Comparison of ENCODE assay signal across 21 cellular contexts in genomic region chr2:18444806-18445205, GRCh38.
"Had no signal": no experiment of that assay in that cellular context is flagged by ENCODE, and none has a peak within 500 bp of the region (broad histone marks: within the 10 kb centered on the region; RNA-seq: fewer than 3 reads in every experiment).

No MANE protein-coding gene starts in this region.

- FAIRE-seq: frontal cortex had no signal

- DNase-seq: activated CD4-positive, alpha-beta memory T cell treated with anti-CD3 and anti-CD28 coated beads, Interleukin-2, amount 10 ng/mL, durations not matched to agents 7 days and 5 days; activated CD4-positive, alpha-beta T cell treated with anti-CD3 and anti-CD28 coated beads for 1 hour; activated CD4-positive, alpha-beta T cell treated with anti-CD3 and anti-CD28 coated beads, Interleukin-2, amount 10 ng/mL, durations not matched to agents 7 days and 5 days; activated CD8-positive, alpha-beta memory T cell treated with anti-CD3 and anti-CD28 coated beads, Interleukin-2, amount 50 U/mL, for 48 hours; activated T-cell treated with anti-CD3 and anti-CD28 coated beads, Interleukin-2, amount 50 U/mL, for 24 hours; brain microvascular endothelial cell; cortex of kidney; effector memory CD8-positive, alpha-beta T cell; erythroblast; islet precursor cell; mucosa of descending colon; spleen; stimulated activated naive CD4-positive, alpha-beta T cell; SW 1271; upper lobe of right lung had no signal

- H3K27ac ChIP-seq: brain microvascular endothelial cell, hepatocyte, spleen, upper lobe of right lung had no signal

- H3K4me1 ChIP-seq: spleen, upper lobe of right lung had no signal

- H3K36me3 ChIP-seq: brain microvascular endothelial cell, spleen, upper lobe of right lung had no signal

- H3K9me3 ChIP-seq: mucosa of descending colon, spleen, upper lobe of right lung had no signal

- H3K27me3 ChIP-seq: brain microvascular endothelial cell, hepatocyte, upper lobe of right lung had no signal

- H3K4me3 ChIP-seq: hepatocyte, mucosa of descending colon, spleen, upper lobe of right lung had no signal

- H3K4me2 ChIP-seq: hepatocyte had no signal

- ATAC-seq: activated naive CD4-positive, alpha-beta T cell treated with anti-CD3 and anti-CD28 coated beads, Interleukin-2, amount 50 U/mL, for 72 hours; activated T-helper 17 cell treated with anti-CD3 and anti-CD28 coated beads, Interleukin-2, amount 50 U/mL, for 72 hours; effector memory CD8-positive, alpha-beta T cell; natural killer cell treated with Interleukin-12 subunit alpha and Interleukin-12 subunit beta and Interleukin-15 and Interleukin-18, amount 100 ng/mL, for 72 hours; WTC11 had no signal
